10 cellular contexts compared by ENCODE assay signal in the genomic region with DNA sequence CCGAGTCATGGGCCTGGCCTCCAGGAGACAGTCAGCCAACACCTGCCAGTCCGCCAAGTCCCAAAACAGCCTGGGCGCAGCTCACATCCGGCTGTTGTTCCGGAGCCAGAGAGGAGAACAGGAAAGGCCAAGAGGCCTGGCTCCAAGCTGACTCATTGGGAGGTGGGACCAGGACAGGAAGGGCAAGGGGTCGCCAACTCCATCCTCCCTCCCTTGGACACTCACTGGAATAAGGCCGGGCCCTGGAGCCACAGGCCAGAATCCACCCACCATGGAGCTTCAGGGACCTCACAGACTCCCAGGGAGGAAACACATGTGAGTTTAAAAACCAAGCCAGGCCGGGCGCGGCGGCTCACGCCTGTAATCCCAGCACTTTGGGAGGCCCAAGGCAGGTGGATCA. TPM values are rescaled to one million over a fixed set of nuclear protein-coding genes. Genes with fewer than 3 reads are reported as not detected.
A peak's percentile ranks its signal among the peaks of the same experiment; 100 is the strongest.
DNase-seq lines count a peak whose midpoint lies in the region; ATAC-seq, FAIRE-seq and TF ChIP-seq lines count a peak whose summit lies in the region.
"Had no signal": no experiment of that assay in that cellular context is flagged by ENCODE, and none has a peak within 500 bp of the region (broad histone marks: within the 10 kb centered on the region; RNA-seq: fewer than 3 reads in every experiment).

No MANE protein-coding gene starts in this region.

- H3K9ac ChIP-seq in liver (ENCODE audit: low read depth in 1 of 2, low read length in 2 of 2) (no peak overlapping the region), MM.1S (ENCODE audit: low read length) (no peak overlapping the region)

- H3K9me2 ChIP-seq in MM.1S (replicated peaks; ENCODE audit: insufficient read depth, low read length), result no peaks in the 10 kb centered on the region

- H3K27ac ChIP-seq in liver (ENCODE audit: low read depth in 1 of 2, low read length in 2 of 2) (peak overlapping the region in 1 of 2 donors; percentile 69), testis (peak overlapping the region; percentile 1 to 71), MM.1S (ENCODE audit: low read length) (no peak overlapping the region)

- no peak overlapping the region for H2AFZ ChIP-seq in MM.1S (ENCODE audit: low read length)

- no peaks in the 10 kb centered on the region for H3K79me2 ChIP-seq in MM.1S (ENCODE audit: low read length)

- DNase-seq in HTR-8/SVneo (ENCODE audit: insufficient read length, low spot score) (peak; percentile 63), dermis blood vessel endothelial cell (peak; percentile 98), testis (peak; percentile 73), MM.1S (no peak), NCI-H774 (lab: John Stamatoyannopoulos, UW) (no peak)
- no peak for DNase-seq in central memory CD4-positive, alpha-beta T cell
- DNase-seq: NCI-H1930 had no signal

- peaks cover 4% of the 10 kb centered on the region; the same call in 1 of the 2 replicates for H3F3A ChIP-seq in MM.1S (ENCODE audit: insufficient read depth, low read length)

- H3K27me3 ChIP-seq in liver (ENCODE audit: control insufficient read depth in 4 of 4, insufficient read depth in 4 of 4, low read length in 3 of 4) (no peaks in the 10 kb centered on the region), testis (no peaks in the 10 kb centered on the region), MM.1S (replicated peaks; ENCODE audit: insufficient read depth, low read length) (no peaks in the 10 kb centered on the region)

- WGBS in liver, result 69% methylated on average over 12 of the region's 12 CpGs
- WGBS in testis, 2 donors, result 43 to 45% methylated on average over 6 to 12 of the region's 12 CpGs

- no peak overlapping the region for H3K4me2 ChIP-seq in MM.1S (ENCODE audit: low read depth, low read length)

- peak in 1 of 2 donors; percentile 39 for TF ChIP-seq RAD21 in liver (IDR thresholded peaks at IDR 0.05)

- H3K4me1 ChIP-seq in liver (ENCODE audit: control insufficient read depth in 4 of 4, insufficient read depth in 4 of 4, low read length in 3 of 4) (peaks cover 7 to 25% (median 22%) of the 10 kb centered on the region in 4 donors), testis (peaks cover 13% of the 10 kb centered on the region), MM.1S (ENCODE audit: low read length) (no peaks in the 10 kb centered on the region)

- H3K4me3 ChIP-seq in liver (ENCODE audit: low read depth in 1 of 3, low read length in 3 of 3), result no peak overlapping the region
- no peak overlapping the region for H3K4me3 ChIP-seq in testis
- no peak overlapping the region for H3K4me3 ChIP-seq in MM.1S (ENCODE audit: low read length)

- no peaks in the 10 kb centered on the region for H4K20me1 ChIP-seq in MM.1S (ENCODE audit: insufficient read depth, low read length)

- no peak for TF ChIP-seq CTCF in liver (IDR thresholded peaks at IDR 0.05; ENCODE audit: low read depth, low read length, missing input control)
- no peak for TF ChIP-seq CTCF in testis (IDR thresholded peaks at IDR 0.05)
- TF ChIP-seq CTCF in MM.1S (IDR thresholded peaks at IDR 0.05; ENCODE audit: low read length), result no peak

- intact Hi-C loops in testis (cut with DNase I; ENCODE audit: low total_unique reads), result no loop called here

- ATAC-seq in GM18909 (IDR thresholded peaks at IDR 0.05; ENCODE audit: poor library complexity, unreplicated experiment), result no peak
- ATAC-seq: stimulated activated effector memory CD8-positive, alpha-beta T cell treated with anti-CD3 and anti-CD28 coated beads, Interleukin-12 subunit alpha, Interleukin-12 subunit beta, amount 100 ng/mL, for 72 hours had no signal

- peak; percentile 26 for FAIRE-seq in HTR-8/SVneo (lab: Jason Lieb, UNC)

- no peak for TF ChIP-seq POLR2A in testis (IDR thresholded peaks at IDR 0.05)

- H3K36me3 ChIP-seq in liver (ENCODE audit: control insufficient read depth in 4 of 4, insufficient read depth in 3 of 4, low read depth in 1 of 4, low read length in 3 of 4), result no peaks in the 10 kb centered on the region
- H3K36me3 ChIP-seq in testis (ENCODE audit: low read depth, missing control alignments), result no peaks in the 10 kb centered on the region
- H3K36me3 ChIP-seq in MM.1S (replicated peaks; ENCODE audit: insufficient read depth, low read length), result no peaks in the 10 kb centered on the region

- H3K9me3 ChIP-seq in liver (ENCODE audit: control insufficient read depth in 4 of 4, low read length in 3 of 4) (no peaks in the 10 kb centered on the region), testis (no peaks in the 10 kb centered on the region), MM.1S (replicated peaks; ENCODE audit: insufficient read depth, low read length) (no peaks in the 10 kb centered on the region)

TF ChIP-seq in liver, 16 proteins besides CTCF, POLR2A, EP300 and RAD21:
- peak; percentile 62 for TF ChIP-seq SP1 (IDR thresholded peaks at IDR 0.05)
- TF ChIP-seq RXRA (IDR thresholded peaks at IDR 0.05), result peak; percentile 60 to 64
- TF ChIP-seq GABPA (IDR thresholded peaks at IDR 0.05 in 1 of 2, conservative IDR thresholded peaks at IDR 0.05 in 1 of 2), result peak; percentile 23 to 52
- TF ChIP-seq FOXA1 (IDR thresholded peaks at IDR 0.05), result no peak
- TF ChIP-seq, protein P1, sequence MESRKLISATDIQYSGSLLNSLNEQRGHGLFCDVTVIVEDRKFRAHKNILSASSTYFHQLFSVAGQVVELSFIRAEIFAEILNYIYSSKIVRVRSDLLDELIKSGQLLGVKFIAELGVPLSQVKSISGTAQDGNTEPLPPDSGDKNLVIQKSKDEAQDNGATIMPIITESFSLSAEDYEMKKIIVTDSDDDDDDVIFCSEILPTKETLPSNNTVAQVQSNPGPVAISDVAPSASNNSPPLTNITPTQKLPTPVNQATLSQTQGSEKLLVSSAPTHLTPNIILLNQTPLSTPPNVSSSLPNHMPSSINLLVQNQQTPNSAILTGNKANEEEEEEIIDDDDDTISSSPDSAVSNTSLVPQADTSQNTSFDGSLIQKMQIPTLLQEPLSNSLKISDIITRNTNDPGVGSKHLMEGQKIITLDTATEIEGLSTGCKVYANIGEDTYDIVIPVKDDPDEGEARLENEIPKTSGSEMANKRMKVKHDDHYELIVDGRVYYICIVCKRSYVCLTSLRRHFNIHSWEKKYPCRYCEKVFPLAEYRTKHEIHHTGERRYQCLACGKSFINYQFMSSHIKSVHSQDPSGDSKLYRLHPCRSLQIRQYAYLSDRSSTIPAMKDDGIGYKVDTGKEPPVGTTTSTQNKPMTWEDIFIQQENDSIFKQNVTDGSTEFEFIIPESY (IDR thresholded peaks at IDR 0.05), result no peak
- peak; percentile 68 to 82 for TF ChIP-seq JUND (IDR thresholded peaks at IDR 0.05)
- TF ChIP-seq NR2F2 (IDR thresholded peaks at IDR 0.05), result peak; percentile 99

RNA-seq across cellular contexts. Expression of a gene that starts 25.1 kb away (rescaled TPM):
- total RNA-seq in dermis blood vessel endothelial cell, result 262 and 338 TPM in 2 replicates
- 10 to 100 TPM; 36.1 to 40.7 TPM for total RNA-seq in liver
- polyA plus RNA-seq in liver, result 10 to 100 TPM; 15.0 to 20.6 TPM
- 10 to 100 TPM; 47.2 to 48.8 TPM for total RNA-seq in testis
- 72.4 TPM for polyA plus RNA-seq in testis (ENCODE audit: insufficient read depth, low read depth, low replicate concordance)

Comparison
In these comparisons a context has a peak if more than half of its experiments do, and no peak if none do; other contexts are left out.
1. DNase-seq: peak in HTR-8/SVneo (single experiment), dermis blood vessel endothelial cell (single experiment) and testis (single experiment); none in central memory CD4-positive, alpha-beta T cell (single experiment), MM.1S (single experiment) and NCI-H774 (single experiment).